In genomic region chr3:125128861-125129501, GRCh38 we compare ENCODE assay signal across 9 cellular contexts.
DNase-seq lines count a peak whose midpoint lies in the region; ATAC-seq and FAIRE-seq lines count a peak whose summit lies in the region.
"Had no signal": no experiment of that assay in that cellular context is flagged by ENCODE, and none has a peak within 500 bp of the region (broad histone marks: within the 10 kb centered on the region; RNA-seq: fewer than 3 reads in every experiment).

No MANE protein-coding gene starts in this region.

- H3K27me3 ChIP-seq in SJSA1 (replicated peaks) (no peaks in the 10 kb centered on the region), small intestine (ENCODE audit: control insufficient read depth in 2 of 2, insufficient read depth in 2 of 2, low read length in 2 of 2) (no peaks in the 10 kb centered on the region)

- H3K4me3 ChIP-seq in SJSA1: no peak overlapping the region
- H3K4me3 ChIP-seq in small intestine (ENCODE audit: low read depth in 1 of 2, low read length in 2 of 2): no peak overlapping the region

- no peak for FAIRE-seq in small intestine (lab: Jason Lieb, UNC)

- H3K4me3 Mint-ChIP-seq in activated T-cell treated with anti-CD3 and anti-CD28 coated beads, Interleukin-2, amount 50 U/mL, for 4 hours: no peak overlapping the region

- H3K9me3 Mint-ChIP-seq in activated T-cell treated with anti-CD3 and anti-CD28 coated beads, Interleukin-2, amount 50 U/mL, for 4 hours: no peaks in the 10 kb centered on the region

- ATAC-seq in GM19351 (IDR thresholded peaks at IDR 0.05; ENCODE audit: unreplicated experiment) (peak; percentile 59), GM21717 (IDR thresholded peaks at IDR 0.05; ENCODE audit: unreplicated experiment) (no peak)
- ATAC-seq in activated CD4-positive, CD25-positive, alpha-beta regulatory T cell treated with anti-CD3 and anti-CD28 coated beads, Interleukin-2, amount 50 U/mL, for 24 hours: no peak
- no peak for ATAC-seq in activated T-cell treated with anti-CD3 and anti-CD28 coated beads, Interleukin-2, amount 50 U/mL, for 4 hours

- peaks cover 17% of the 10 kb centered on the region for H3K4me1 Mint-ChIP-seq in activated T-cell treated with anti-CD3 and anti-CD28 coated beads, Interleukin-2, amount 50 U/mL, for 4 hours (ENCODE audit: low read depth)

- WGBS in small intestine, 3 donors: 48 to 75% (median 66%) methylated on average over 3 of the region's 3 CpGs

- no peaks in the 10 kb centered on the region for H3K36me3 ChIP-seq in SJSA1
- H3K36me3 ChIP-seq in small intestine (ENCODE audit: control insufficient read depth in 2 of 2, insufficient read depth in 2 of 2, low read length in 2 of 2): peaks cover 0 to 3% of the 10 kb centered on the region in 2 donors

- H3K27ac ChIP-seq in SJSA1 (peak overlapping the region; percentile 73), small intestine (ENCODE audit: low read depth in 1 of 2, low read length in 1 of 2) (peak overlapping the region; percentile 13 to 72)

- peaks cover 42% of the 10 kb centered on the region for H3K4me1 ChIP-seq in SJSA1 (replicated peaks)
- H3K4me1 ChIP-seq in small intestine (ENCODE audit: control insufficient read depth in 2 of 2, insufficient read depth in 1 of 2, low read depth in 1 of 2, low read length in 1 of 2): peaks cover 0 to 4% of the 10 kb centered on the region in 2 donors

- DNase-seq in SJSA1 (ENCODE audit: low read depth in 1 of 2, low spot score in 2 of 2) (peak; percentile 59 to 67), glomerular visceral epithelial cell (ENCODE audit: extremely low spot score) (peak; percentile 59), small intestine (no peak)
- DNase-seq in activated T-cell treated with anti-CD3 and anti-CD28 coated beads, Interleukin-2, amount 50 U/mL, for 4 hours: no peak
- DNase-seq in activated naive CD4-positive, alpha-beta T cell (lab: John Stamatoyannopoulos, UW): no peak
- DNase-seq: stimulated activated CD4-positive, alpha-beta T cell treated with anti-CD3 and anti-CD28 coated beads, Interleukin-2, amount 100 ng/mL, for 24 hours had no signal

- no peaks in the 10 kb centered on the region for H3K27me3 Mint-ChIP-seq in activated T-cell treated with anti-CD3 and anti-CD28 coated beads, Interleukin-2, amount 50 U/mL, for 4 hours (ENCODE audit: low read depth)

- no peaks in the 10 kb centered on the region for H3K36me3 Mint-ChIP-seq in activated T-cell treated with anti-CD3 and anti-CD28 coated beads, Interleukin-2, amount 50 U/mL, for 4 hours (ENCODE audit: insufficient read depth)

- no peaks in the 10 kb centered on the region; the same call in 1 of the 2 replicates for H3K9me3 ChIP-seq in SJSA1 (replicated peaks)
- H3K9me3 ChIP-seq in small intestine (ENCODE audit: control insufficient read depth, low read depth): no peaks in the 10 kb centered on the region

Comparison
In these comparisons a context has a peak if more than half of its experiments do, and no peak if none do; other contexts are left out.
1. DNase-seq: peak in SJSA1 (2 of 2) and glomerular visceral epithelial cell (single experiment); none in small intestine (single experiment), activated T-cell treated with anti-CD3 and anti-CD28 coated beads, Interleukin-2, amount 50 U/mL, for 4 hours (single experiment) and activated naive CD4-positive, alpha-beta T cell (0 of 4).